ENCODE assay signal across 8 cellular contexts in genomic region chr6:15400572-15401004, GRCh38.
DNase-seq lines count a peak whose midpoint lies in the region; ATAC-seq and TF ChIP-seq lines count a peak whose summit lies in the region.

No MANE protein-coding gene starts in this region.

- H3K27me3 ChIP-seq in iPS-18a (ENCODE audit: control insufficient read depth, insufficient read depth, low read length) (no peaks in the 10 kb centered on the region), gastrocnemius medialis (no peaks in the 10 kb centered on the region)

- intact Hi-C loops in gastrocnemius medialis (cut with DNase I; ENCODE audit: low total_unique reads): no loop called here

- DNase-seq in DMS79 (lab: John Stamatoyannopoulos, UW) (peak; percentile 10), NCI-H2196 (lab: John Stamatoyannopoulos, UW; ENCODE audit: unreplicated experiment) (peak; percentile 67), gastrocnemius medialis (peak; percentile 78), dedifferentiated amniotic fluid mesenchymal stem cell (ENCODE audit: extremely low spot score) (no peak), epidermal melanocyte (ENCODE audit: insufficient read length, low spot score) (no peak)

- no peak for TF ChIP-seq CTCF in gastrocnemius medialis (IDR thresholded peaks at IDR 0.05 in 4 of 5, conservative IDR thresholded peaks at IDR 0.05 in 1 of 5)

- in situ Hi-C loops in gastrocnemius medialis (cut with MboI; ENCODE audit: low sequenced_read_pairs in 4 of 4): no loop called here

- H3K36me3 ChIP-seq in iPS-18a (ENCODE audit: control insufficient read depth, low read depth, low read length): no peaks in the 10 kb centered on the region
- H3K36me3 ChIP-seq in gastrocnemius medialis: no peaks in the 10 kb centered on the region

- peak in 1 of 2 donors; percentile 13 for TF ChIP-seq POLR2A in gastrocnemius medialis (IDR thresholded peaks at IDR 0.05)

- peak overlapping the region; percentile 20 for H3K4me3 ChIP-seq in iPS-18a (ENCODE audit: low read length)
- peak overlapping the region; percentile 28 to 59 (median 50) for H3K4me3 ChIP-seq in gastrocnemius medialis

- H3K9me3 ChIP-seq in iPS-18a (ENCODE audit: control insufficient read depth, low read depth, low read length) (no peaks in the 10 kb centered on the region), gastrocnemius medialis (no peaks in the 10 kb centered on the region)

- peak overlapping the region; percentile 78 for H3K27ac ChIP-seq in angular gyrus (ENCODE audit: low read depth, low read length)
- H3K27ac ChIP-seq in iPS-18a (ENCODE audit: low read length): no peak overlapping the region
- peak overlapping the region; percentile 81 to 88 (median 84) for H3K27ac ChIP-seq in gastrocnemius medialis

- no peak overlapping the region for H3K9ac ChIP-seq in iPS-18a (ENCODE audit: low read length)

- H3K4me1 ChIP-seq in iPS-18a (ENCODE audit: control insufficient read depth, low read depth, low read length) (peaks cover 83% of the 10 kb centered on the region), gastrocnemius medialis (peaks cover 93 to 94% of the 10 kb centered on the region in 2 donors)

- ATAC-seq in gastrocnemius medialis: peak; percentile 79 to 81
- ATAC-seq in HG03159 (IDR thresholded peaks at IDR 0.05; ENCODE audit: unreplicated experiment): no peak

Comparison
In these comparisons a context has a peak if more than half of its experiments do, and no peak if none do; other contexts are left out.
1. DNase-seq: peak in DMS79 (single experiment), NCI-H2196 (single experiment) and gastrocnemius medialis (2 of 2); none in dedifferentiated amniotic fluid mesenchymal stem cell (single experiment) and epidermal melanocyte (single experiment).